ENCODE assay signal across 1 cellular context in the genomic region with DNA sequence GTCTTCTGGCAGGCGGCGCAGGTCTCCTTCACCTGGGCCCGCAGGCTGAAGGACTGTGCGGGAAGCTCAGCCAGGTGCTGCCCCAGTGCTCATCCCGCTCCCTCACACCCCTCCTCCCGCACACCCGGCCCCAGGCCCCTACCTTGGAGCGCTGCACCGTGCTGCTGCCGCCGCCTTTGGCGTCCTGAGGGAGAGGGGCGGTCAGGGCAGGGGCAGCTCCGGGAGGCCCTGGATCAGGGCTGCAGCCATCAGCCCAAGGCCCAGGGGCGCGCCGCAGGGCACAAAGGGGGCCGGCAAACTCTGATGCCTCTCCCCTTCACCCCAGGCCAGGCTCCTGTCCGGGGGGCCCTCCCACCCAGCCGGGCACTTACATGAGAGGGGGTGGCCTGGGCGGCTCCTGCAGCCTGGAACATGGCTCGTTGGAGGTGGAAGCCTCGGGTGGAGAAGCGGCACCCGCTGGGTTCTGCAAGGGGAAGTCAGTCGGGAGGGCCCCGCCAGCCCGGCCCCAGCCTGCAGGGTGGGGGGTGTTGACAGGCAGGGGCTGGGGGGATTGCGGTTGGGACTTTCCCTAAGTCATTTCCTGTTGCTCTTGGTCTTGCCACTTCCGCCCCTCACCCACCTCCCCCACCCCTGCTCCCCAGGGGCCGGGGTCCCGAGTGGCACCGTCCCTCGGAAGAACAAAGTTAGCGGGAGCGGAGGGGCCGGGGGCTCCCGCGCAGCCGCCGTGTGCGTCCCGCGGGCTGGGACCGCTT.
A peak's percentile ranks its signal among the peaks of the same experiment; 100 is the strongest.
TF ChIP-seq lines count a peak whose summit lies in the region.

No MANE protein-coding gene starts in this region.

TF ChIP-seq in GM12878, 131 proteins besides CTCF, POLR2A, EP300 and RAD21 (continued from another document and continues in another):
- TF ChIP-seq, protein P1, sequence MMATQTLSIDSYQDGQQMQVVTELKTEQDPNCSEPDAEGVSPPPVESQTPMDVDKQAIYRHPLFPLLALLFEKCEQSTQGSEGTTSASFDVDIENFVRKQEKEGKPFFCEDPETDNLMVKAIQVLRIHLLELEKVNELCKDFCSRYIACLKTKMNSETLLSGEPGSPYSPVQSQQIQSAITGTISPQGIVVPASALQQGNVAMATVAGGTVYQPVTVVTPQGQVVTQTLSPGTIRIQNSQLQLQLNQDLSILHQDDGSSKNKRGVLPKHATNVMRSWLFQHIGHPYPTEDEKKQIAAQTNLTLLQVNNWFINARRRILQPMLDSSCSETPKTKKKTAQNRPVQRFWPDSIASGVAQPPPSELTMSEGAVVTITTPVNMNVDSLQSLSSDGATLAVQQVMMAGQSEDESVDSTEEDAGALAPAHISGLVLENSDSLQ (IDR thresholded peaks at IDR 0.05) = peak; percentile 91
- TF ChIP-seq TCF7 (IDR thresholded peaks at IDR 0.05; ENCODE audit: borderline replicate concordance) (no peak), RUNX3 (IDR thresholded peaks at IDR 0.05; ENCODE audit: low read length) (peak; percentile 98), HCFC1 (IDR thresholded peaks at IDR 0.05; ENCODE audit: low read length) (no peak), LARP7 (IDR thresholded peaks at IDR 0.05) (peak; percentile 46), RCOR1 (conservative IDR thresholded peaks at IDR 0.05; ENCODE audit: low read depth, low read length) (no peak), RELA (IDR thresholded peaks at IDR 0.05; ENCODE audit: borderline replicate concordance, partially characterized antibody) (peak; percentile 69), ZBED1 (IDR thresholded peaks at IDR 0.05; ENCODE audit: borderline replicate concordance) (peak; percentile 55; the same call in 1 of the 2 replicates), MTA3 (IDR thresholded peaks at IDR 0.05; ENCODE audit: borderline replicate concordance, low read length) (no peak; the same call in 1 of the 2 replicates), CEBPB (IDR thresholded peaks at IDR 0.05; ENCODE audit: borderline replicate concordance in 1 of 2, low read depth in 2 of 2, low read length in 2 of 2) (no peak), IKZF1 (conservative IDR thresholded peaks at IDR 0.05) (peak; percentile 62; the same call in 1 of the 2 replicates), DPF2 (IDR thresholded peaks at IDR 0.05) (peak; percentile 76), SIN3A (IDR thresholded peaks at IDR 0.05; ENCODE audit: low read depth, low read length) (no peak), POLR2AphosphoS5 (IDR thresholded peaks at IDR 0.05; ENCODE audit: low read length) (peak; percentile 46), HDAC2 (IDR thresholded peaks at IDR 0.05) (no peak), CBFB (IDR thresholded peaks at IDR 0.05; ENCODE audit: low read depth) (peak; percentile 98), MXI1 (IDR thresholded peaks at IDR 0.05; ENCODE audit: low read depth, low read length) (peak; percentile 30; the same call in 1 of the 2 replicates), BACH1 (IDR thresholded peaks at IDR 0.05; ENCODE audit: borderline replicate concordance) (0 out of 2 replicates have a peak, but pooled peaks have one; percentile 10), KLF5 (IDR thresholded peaks at IDR 0.05; ENCODE audit: partially characterized antibody) (no peak), SMAD5 (IDR thresholded peaks at IDR 0.05; ENCODE audit: low read depth) (no peak), SMC3 (IDR thresholded peaks at IDR 0.05; ENCODE audit: borderline replicate concordance, low read length) (no peak), CHD2 (IDR thresholded peaks at IDR 0.05; ENCODE audit: borderline replicate concordance, low read depth, low read length) (no peak; the same call in 1 of the 2 replicates), MTA2 (IDR thresholded peaks at IDR 0.05; ENCODE audit: low read depth) (peak; percentile 57), IKZF2 (IDR thresholded peaks at IDR 0.05) (peak; percentile 54 to 57; a peak in 3 of 4 replicates), CBX3 (IDR thresholded peaks at IDR 0.05; ENCODE audit: borderline replicate concordance, low read depth) (no peak), ZNF24 (IDR thresholded peaks at IDR 0.05) (no peak), YBX1 (IDR thresholded peaks at IDR 0.05) (no peak), CREB1 (IDR thresholded peaks at IDR 0.05; ENCODE audit: low read depth) (peak; percentile 49; the same call in 1 of the 2 replicates), SREBF1 (IDR thresholded peaks at IDR 0.05; ENCODE audit: low read length) (no peak), KDM1A (IDR thresholded peaks at IDR 0.05; ENCODE audit: borderline replicate concordance) (no peak), ZNF384 (IDR thresholded peaks at IDR 0.05; ENCODE audit: borderline replicate concordance, low read depth, low read length) (no peak), GABPA (IDR thresholded peaks at IDR 0.05; ENCODE audit: low read depth) (no peak; the same call in 1 of the 2 replicates), YY1 (IDR thresholded peaks at IDR 0.05; ENCODE audit: low read depth, low read length) (no peak), TAF1 (IDR thresholded peaks at IDR 0.05; ENCODE audit: borderline replicate concordance, low read depth, low read length) (peak; percentile 48; the same call in 1 of the 2 replicates), JUNB (IDR thresholded peaks at IDR 0.05) (no peak), NBN (IDR thresholded peaks at IDR 0.05) (0 out of 2 replicates have a peak, but pooled peaks have one; percentile 49), RBBP5 (conservative IDR thresholded peaks at IDR 0.05) (no peak), WRNIP1 (IDR thresholded peaks at IDR 0.05; ENCODE audit: borderline replicate concordance, low read depth, low read length) (no peak), HDGF (IDR thresholded peaks at IDR 0.05) (peak; percentile 69; the same call in 1 of the 2 replicates), RB1 (IDR thresholded peaks at IDR 0.05; ENCODE audit: borderline replicate concordance) (no peak), EGR1 (IDR thresholded peaks at IDR 0.05; ENCODE audit: borderline replicate concordance in 1 of 2, low read depth in 2 of 2, low read length in 2 of 2) (peak in 1 of 2 experiments; percentile 48; a peak in 1 of 3 replicates), ETV6 (conservative IDR thresholded peaks at IDR 0.05 in 1 of 2, IDR thresholded peaks at IDR 0.05 in 1 of 2; ENCODE audit: borderline replicate concordance in 1 of 2, low read depth in 1 of 2) (peak in 1 of 2 experiments; percentile 75; a peak in 2 of 4 replicates)
- TF ChIP-seq, protein P2, sequence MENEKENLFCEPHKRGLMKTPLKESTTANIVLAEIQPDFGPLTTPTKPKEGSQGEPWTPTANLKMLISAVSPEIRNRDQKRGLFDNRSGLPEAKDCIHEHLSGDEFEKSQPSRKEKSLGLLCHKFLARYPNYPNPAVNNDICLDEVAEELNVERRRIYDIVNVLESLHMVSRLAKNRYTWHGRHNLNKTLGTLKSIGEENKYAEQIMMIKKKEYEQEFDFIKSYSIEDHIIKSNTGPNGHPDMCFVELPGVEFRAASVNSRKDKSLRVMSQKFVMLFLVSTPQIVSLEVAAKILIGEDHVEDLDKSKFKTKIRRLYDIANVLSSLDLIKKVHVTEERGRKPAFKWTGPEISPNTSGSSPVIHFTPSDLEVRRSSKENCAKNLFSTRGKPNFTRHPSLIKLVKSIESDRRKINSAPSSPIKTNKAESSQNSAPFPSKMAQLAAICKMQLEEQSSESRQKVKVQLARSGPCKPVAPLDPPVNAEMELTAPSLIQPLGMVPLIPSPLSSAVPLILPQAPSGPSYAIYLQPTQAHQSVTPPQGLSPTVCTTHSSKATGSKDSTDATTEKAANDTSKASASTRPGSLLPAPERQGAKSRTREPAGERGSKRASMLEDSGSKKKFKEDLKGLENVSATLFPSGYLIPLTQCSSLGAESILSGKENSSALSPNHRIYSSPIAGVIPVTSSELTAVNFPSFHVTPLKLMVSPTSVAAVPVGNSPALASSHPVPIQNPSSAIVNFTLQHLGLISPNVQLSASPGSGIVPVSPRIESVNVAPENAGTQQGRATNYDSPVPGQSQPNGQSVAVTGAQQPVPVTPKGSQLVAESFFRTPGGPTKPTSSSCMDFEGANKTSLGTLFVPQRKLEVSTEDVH (IDR thresholded peaks at IDR 0.05; ENCODE audit: low read depth, partially characterized antibody) = no peak
- TF ChIP-seq, protein P3, sequence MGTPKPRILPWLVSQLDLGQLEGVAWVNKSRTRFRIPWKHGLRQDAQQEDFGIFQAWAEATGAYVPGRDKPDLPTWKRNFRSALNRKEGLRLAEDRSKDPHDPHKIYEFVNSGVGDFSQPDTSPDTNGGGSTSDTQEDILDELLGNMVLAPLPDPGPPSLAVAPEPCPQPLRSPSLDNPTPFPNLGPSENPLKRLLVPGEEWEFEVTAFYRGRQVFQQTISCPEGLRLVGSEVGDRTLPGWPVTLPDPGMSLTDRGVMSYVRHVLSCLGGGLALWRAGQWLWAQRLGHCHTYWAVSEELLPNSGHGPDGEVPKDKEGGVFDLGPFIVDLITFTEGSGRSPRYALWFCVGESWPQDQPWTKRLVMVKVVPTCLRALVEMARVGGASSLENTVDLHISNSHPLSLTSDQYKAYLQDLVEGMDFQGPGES (IDR thresholded peaks at IDR 0.05) = no peak
- TF ChIP-seq, protein P4, sequence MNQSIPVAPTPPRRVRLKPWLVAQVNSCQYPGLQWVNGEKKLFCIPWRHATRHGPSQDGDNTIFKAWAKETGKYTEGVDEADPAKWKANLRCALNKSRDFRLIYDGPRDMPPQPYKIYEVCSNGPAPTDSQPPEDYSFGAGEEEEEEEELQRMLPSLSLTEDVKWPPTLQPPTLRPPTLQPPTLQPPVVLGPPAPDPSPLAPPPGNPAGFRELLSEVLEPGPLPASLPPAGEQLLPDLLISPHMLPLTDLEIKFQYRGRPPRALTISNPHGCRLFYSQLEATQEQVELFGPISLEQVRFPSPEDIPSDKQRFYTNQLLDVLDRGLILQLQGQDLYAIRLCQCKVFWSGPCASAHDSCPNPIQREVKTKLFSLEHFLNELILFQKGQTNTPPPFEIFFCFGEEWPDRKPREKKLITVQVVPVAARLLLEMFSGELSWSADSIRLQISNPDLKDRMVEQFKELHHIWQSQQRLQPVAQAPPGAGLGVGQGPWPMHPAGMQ (IDR thresholded peaks at IDR 0.05; ENCODE audit: borderline replicate concordance) = no peak
- TF ChIP-seq, protein P5, sequence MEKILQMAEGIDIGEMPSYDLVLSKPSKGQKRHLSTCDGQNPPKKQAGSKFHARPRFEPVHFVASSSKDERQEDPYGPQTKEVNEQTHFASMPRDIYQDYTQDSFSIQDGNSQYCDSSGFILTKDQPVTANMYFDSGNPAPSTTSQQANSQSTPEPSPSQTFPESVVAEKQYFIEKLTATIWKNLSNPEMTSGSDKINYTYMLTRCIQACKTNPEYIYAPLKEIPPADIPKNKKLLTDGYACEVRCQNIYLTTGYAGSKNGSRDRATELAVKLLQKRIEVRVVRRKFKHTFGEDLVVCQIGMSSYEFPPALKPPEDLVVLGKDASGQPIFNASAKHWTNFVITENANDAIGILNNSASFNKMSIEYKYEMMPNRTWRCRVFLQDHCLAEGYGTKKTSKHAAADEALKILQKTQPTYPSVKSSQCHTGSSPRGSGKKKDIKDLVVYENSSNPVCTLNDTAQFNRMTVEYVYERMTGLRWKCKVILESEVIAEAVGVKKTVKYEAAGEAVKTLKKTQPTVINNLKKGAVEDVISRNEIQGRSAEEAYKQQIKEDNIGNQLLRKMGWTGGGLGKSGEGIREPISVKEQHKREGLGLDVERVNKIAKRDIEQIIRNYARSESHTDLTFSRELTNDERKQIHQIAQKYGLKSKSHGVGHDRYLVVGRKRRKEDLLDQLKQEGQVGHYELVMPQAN (conservative IDR thresholded peaks at IDR 0.05) = no peak; the same call in none of the 2 replicates
- TF ChIP-seq, protein P6, sequence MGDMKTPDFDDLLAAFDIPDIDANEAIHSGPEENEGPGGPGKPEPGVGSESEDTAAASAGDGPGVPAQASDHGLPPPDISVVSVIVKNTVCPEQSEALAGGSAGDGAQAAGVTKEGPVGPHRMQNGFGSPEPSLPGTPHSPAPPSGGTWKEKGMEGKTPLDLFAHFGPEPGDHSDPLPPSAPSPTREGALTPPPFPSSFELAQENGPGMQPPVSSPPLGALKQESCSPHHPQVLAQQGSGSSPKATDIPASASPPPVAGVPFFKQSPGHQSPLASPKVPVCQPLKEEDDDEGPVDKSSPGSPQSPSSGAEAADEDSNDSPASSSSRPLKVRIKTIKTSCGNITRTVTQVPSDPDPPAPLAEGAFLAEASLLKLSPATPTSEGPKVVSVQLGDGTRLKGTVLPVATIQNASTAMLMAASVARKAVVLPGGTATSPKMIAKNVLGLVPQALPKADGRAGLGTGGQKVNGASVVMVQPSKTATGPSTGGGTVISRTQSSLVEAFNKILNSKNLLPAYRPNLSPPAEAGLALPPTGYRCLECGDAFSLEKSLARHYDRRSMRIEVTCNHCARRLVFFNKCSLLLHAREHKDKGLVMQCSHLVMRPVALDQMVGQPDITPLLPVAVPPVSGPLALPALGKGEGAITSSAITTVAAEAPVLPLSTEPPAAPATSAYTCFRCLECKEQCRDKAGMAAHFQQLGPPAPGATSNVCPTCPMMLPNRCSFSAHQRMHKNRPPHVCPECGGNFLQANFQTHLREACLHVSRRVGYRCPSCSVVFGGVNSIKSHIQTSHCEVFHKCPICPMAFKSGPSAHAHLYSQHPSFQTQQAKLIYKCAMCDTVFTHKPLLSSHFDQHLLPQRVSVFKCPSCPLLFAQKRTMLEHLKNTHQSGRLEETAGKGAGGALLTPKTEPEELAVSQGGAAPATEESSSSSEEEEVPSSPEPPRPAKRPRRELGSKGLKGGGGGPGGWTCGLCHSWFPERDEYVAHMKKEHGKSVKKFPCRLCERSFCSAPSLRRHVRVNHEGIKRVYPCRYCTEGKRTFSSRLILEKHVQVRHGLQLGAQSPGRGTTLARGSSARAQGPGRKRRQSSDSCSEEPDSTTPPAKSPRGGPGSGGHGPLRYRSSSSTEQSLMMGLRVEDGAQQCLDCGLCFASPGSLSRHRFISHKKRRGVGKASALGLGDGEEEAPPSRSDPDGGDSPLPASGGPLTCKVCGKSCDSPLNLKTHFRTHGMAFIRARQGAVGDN (IDR thresholded peaks at IDR 0.05) = no peak; the same call in 1 of the 2 replicates
- TF ChIP-seq, protein P7, sequence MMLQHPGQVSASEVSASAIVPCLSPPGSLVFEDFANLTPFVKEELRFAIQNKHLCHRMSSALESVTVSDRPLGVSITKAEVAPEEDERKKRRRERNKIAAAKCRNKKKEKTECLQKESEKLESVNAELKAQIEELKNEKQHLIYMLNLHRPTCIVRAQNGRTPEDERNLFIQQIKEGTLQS (IDR thresholded peaks at IDR 0.05; ENCODE audit: borderline replicate concordance, extremely low read depth, low read depth, low read length) = no peak
